ENCODE assay signal across 9 cellular contexts in the genomic region with DNA sequence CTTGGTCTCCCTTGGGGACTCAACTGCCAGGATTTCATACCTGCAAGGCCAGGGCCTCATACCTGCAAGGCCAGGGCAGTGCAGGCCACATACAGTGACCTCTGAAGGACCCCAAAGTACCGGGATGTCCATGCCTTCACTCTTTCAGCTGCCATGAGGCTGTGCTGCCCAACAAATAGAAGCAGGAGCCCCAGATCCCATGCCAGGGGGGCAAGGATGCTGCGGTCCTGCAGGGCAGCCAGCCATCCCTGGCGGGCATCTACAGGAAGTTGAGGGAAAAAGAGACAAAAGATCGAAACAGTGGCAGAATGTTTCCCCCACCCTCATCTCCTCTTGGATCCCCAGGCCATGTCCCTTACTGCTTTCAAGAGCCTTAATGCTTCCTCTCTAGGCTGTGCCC. TPM values are rescaled to one million over a fixed set of nuclear protein-coding genes. Genes with fewer than 3 reads are reported as not detected.
A peak's percentile ranks its signal among the peaks of the same experiment; 100 is the strongest.
DNase-seq lines count a peak whose midpoint lies in the region; ATAC-seq and TF ChIP-seq lines count a peak whose summit lies in the region.
"Had no signal": no experiment of that assay in that cellular context is flagged by ENCODE, and none has a peak within 500 bp of the region (broad histone marks: within the 10 kb centered on the region; RNA-seq: fewer than 3 reads in every experiment).

No MANE protein-coding gene starts in this region.

- H3K27me3 Mint-ChIP-seq in WTC11 (ENCODE audit: low read depth), result no peaks in the 10 kb centered on the region

- no peaks in the 10 kb centered on the region for H3K9me3 ChIP-seq in right cardiac atrium (ENCODE audit: control insufficient read depth, low read length)

- H3K4me1 Mint-ChIP-seq in WTC11, result peaks cover 51% of the 10 kb centered on the region

- H3K36me3 ChIP-seq in H7 (replicated peaks; ENCODE audit: control insufficient read depth, insufficient read depth, low read length), result no peaks in the 10 kb centered on the region

- TF ChIP-seq CTCF in WTC11 (IDR thresholded peaks at IDR 0.05), result no peak

- no peak for ATAC-seq in WTC11
- ATAC-seq in right cardiac atrium, result no peak
- no peak for ATAC-seq in HG02610 (IDR thresholded peaks at IDR 0.05; ENCODE audit: unreplicated experiment)

- 0 out of 2 replicates have a peak overlapping the region, but pooled peaks have one; percentile 92 for H3K27ac Mint-ChIP-seq in WTC11

- in situ Hi-C loops in G401 (cut with HindIII; ENCODE audit: low sequenced_read_pairs), result no loop called here

- no peaks in the 10 kb centered on the region for H3K9me3 Mint-ChIP-seq in WTC11

- H3K27me3 ChIP-seq in H7 (ENCODE audit: control insufficient read depth, insufficient read depth, low read length) (no peaks in the 10 kb centered on the region), right cardiac atrium (ENCODE audit: control insufficient read depth, insufficient read depth) (no peaks in the 10 kb centered on the region)

- H3K27ac ChIP-seq in right cardiac atrium (ENCODE audit: low read length) (peak overlapping the region; percentile 93), skin epidermis (peak overlapping the region in 20 of 21 experiments; percentile 12 to 100 (median 98))

- peaks cover 5% of the 10 kb centered on the region for H3K4me1 ChIP-seq in right cardiac atrium (ENCODE audit: control insufficient read depth, insufficient read depth, low read length)

- POLR2A ChIA-PET in WTC11 (lab: Charles Lee), result interaction anchor here (0.6 to 2.6 kb wide), 5 partner anchors 10 to 190 kb away, joined by 3 to 5 read pairs (median 3); a partner anchor contains a TSS

- CTCF ChIA-PET in WTC11 (lab: Charles Lee), result interaction anchor here (0.7 to 4.0 kb wide), 6 partner anchors 11 to 191 kb away, joined by 3 to 49 read pairs (median 9); a partner anchor contains a TSS

- intact Hi-C loops in right cardiac atrium (cut with DNase I), result no loop called here

- DNase-seq in H7 (no peak), WTC11 (ENCODE audit: low spot score) (no peak), right cardiac atrium (peak in 2 of 3 donors; percentile 47 to 58), G401 (ENCODE audit: low spot score) (no peak), ureter (ENCODE audit: low spot score) (no peak), dedifferentiated amniotic fluid mesenchymal stem cell (ENCODE audit: extremely low spot score) (no peak)
- DNase-seq: activated CD8-positive, alpha-beta memory T cell treated with anti-CD3 and anti-CD28 coated beads, Interleukin-2, amount 50 U/mL, for 48 hours had no signal

- peak overlapping the region; percentile 93 for H3K4me3 Mint-ChIP-seq in WTC11

- 28% methylated on average over 4 of the region's 4 CpGs for WGBS in right cardiac atrium

- peak overlapping the region; percentile 52 for H3K4me3 ChIP-seq in H7 (ENCODE audit: insufficient read depth, low read depth, low read length)
- H3K4me3 ChIP-seq in right cardiac atrium (ENCODE audit: low read length), result peak overlapping the region; percentile 74
- H3K4me3 ChIP-seq in skin epidermis, result peak overlapping the region; percentile 48 to 61 (median 56)

- H3K36me3 Mint-ChIP-seq in WTC11, result peaks cover 3% of the 10 kb centered on the region; the same call in 1 of the 2 replicates

TF ChIP-seq in WTC11, 78 proteins besides CTCF, POLR2A, EP300 and RAD21:
- TF ChIP-seq ZNF396 (CRISPR knock-in tag; IDR thresholded peaks at IDR 0.05; ENCODE audit: borderline replicate concordance), result no peak
TF ChIP-seq in WTC11: peak in this region for 0.

RNA-seq across cellular contexts. Expression of a gene that starts 0.8 kb away (rescaled TPM):
- 20.7 and 23.8 TPM in 2 replicates for total RNA-seq in H7 (2014; rRNA removed; shearing (Covaris generic))
- total RNA-seq in WTC11 (2021) (31.2 to 33.3 TPM (median 31.3 TPM) in 3 replicates), right cardiac atrium (1 to 10 TPM; 2.5 to 5.8 (median 5.0) TPM), ureter (12.3 TPM)
- polyA plus RNA-seq in right cardiac atrium, result 5.3 TPM
- total RNA-seq in G401 (2014; rRNA removed; shearing (Covaris generic)), result 2.6 and 8.8 TPM in 2 replicates

RNA-seq across cellular contexts. Expression of a gene that starts 3.5 kb away (rescaled TPM):
- total RNA-seq in H7 (2014; rRNA removed; shearing (Covaris generic)), result 48.2 and 55.7 TPM in 2 replicates
- total RNA-seq in WTC11 (2021), result 25.6 to 36.5 TPM (median 26.2 TPM) in 3 replicates
- total RNA-seq in right cardiac atrium, result 10 to 100 TPM; 21.8 to 33.9 (median 23.5) TPM
- polyA plus RNA-seq in right cardiac atrium, result 23.1 TPM
- total RNA-seq in G401 (2014; rRNA removed; shearing (Covaris generic)), result 53.7 and 54.3 TPM in 2 replicates
- total RNA-seq in ureter, result 31.5 TPM

RNA-seq across cellular contexts. Expression of a gene that starts 17.2 kb away (rescaled TPM):
- 39.2 and 45.3 TPM in 2 replicates for total RNA-seq in H7 (2014; rRNA removed; shearing (Covaris generic))
- 27.3 to 32.2 TPM (median 30.6 TPM) in 3 replicates for total RNA-seq in WTC11 (2021)
- 10 to 100 TPM; 18.2 to 23.4 (median 20.4) TPM for total RNA-seq in right cardiac atrium
- polyA plus RNA-seq in right cardiac atrium, result 17.0 TPM
- total RNA-seq in G401 (2014; rRNA removed; shearing (Covaris generic)), result 59.8 and 73.2 TPM in 2 replicates
- total RNA-seq in ureter, result 31.5 TPM

RNA-seq across cellular contexts. Expression of a gene that starts 27.1 kb away (rescaled TPM):
- 25.5 and 29.1 TPM in 2 replicates for total RNA-seq in H7 (2014; rRNA removed; shearing (Covaris generic))
- total RNA-seq in WTC11 (2021) (95.9 to 100 TPM (median 97.9 TPM) in 3 replicates), right cardiac atrium (10 to 100 TPM; 20.7 to 26.6 (median 24.2) TPM), ureter (41.1 TPM)
- polyA plus RNA-seq in right cardiac atrium, result 11.1 TPM
- 2.5 and 14.3 TPM in 2 replicates for total RNA-seq in G401 (2014; rRNA removed; shearing (Covaris generic))

RNA-seq across cellular contexts. Expression of a gene that starts 30.2 kb away (rescaled TPM):
- 1,911 and 2,101 TPM in 2 replicates for total RNA-seq in H7 (2014; rRNA removed; shearing (Covaris generic))
- 1,503 to 1,570 TPM (median 1,542 TPM) in 3 replicates for total RNA-seq in WTC11 (2021)
- 100 to 1,000 TPM; 130 to 250 (median 200) TPM for total RNA-seq in right cardiac atrium
- 170 TPM for polyA plus RNA-seq in right cardiac atrium
- total RNA-seq in G401 (2014; rRNA removed; shearing (Covaris generic)), result 456 and 575 TPM in 2 replicates
- total RNA-seq in ureter, result 357 TPM

Comparison
In these comparisons a context has a peak if more than half of its experiments do, and no peak if none do; other contexts are left out.
1. DNase-seq: peak in right cardiac atrium (2 of 3); none in H7 (single experiment), WTC11 (single experiment), G401 (single experiment), ureter (single experiment) and dedifferentiated amniotic fluid mesenchymal stem cell (single experiment).
2. Peak in every context shown above with its lines, with median percentiles within 50 percentile points of each other: H3K4me3 ChIP-seq.